In genomic region chr2:64943387-64944150, GRCh38 we compare ENCODE assay signal across 1 cellular context.
TF ChIP-seq lines count a peak whose summit lies in the region.

No MANE protein-coding gene starts in this region.

TF ChIP-seq in HepG2, 621 proteins besides CTCF, POLR2A, EP300 and RAD21 (continued from another document and continues in another):
- TF ChIP-seq, protein P1, sequence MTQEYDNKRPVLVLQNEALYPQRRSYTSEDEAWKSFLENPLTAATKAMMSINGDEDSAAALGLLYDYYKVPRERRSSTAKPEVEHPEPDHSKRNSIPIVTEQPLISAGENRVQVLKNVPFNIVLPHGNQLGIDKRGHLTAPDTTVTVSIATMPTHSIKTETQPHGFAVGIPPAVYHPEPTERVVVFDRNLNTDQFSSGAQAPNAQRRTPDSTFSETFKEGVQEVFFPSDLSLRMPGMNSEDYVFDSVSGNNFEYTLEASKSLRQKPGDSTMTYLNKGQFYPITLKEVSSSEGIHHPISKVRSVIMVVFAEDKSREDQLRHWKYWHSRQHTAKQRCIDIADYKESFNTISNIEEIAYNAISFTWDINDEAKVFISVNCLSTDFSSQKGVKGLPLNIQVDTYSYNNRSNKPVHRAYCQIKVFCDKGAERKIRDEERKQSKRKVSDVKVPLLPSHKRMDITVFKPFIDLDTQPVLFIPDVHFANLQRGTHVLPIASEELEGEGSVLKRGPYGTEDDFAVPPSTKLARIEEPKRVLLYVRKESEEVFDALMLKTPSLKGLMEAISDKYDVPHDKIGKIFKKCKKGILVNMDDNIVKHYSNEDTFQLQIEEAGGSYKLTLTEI (CRISPR knock-in tag; conservative IDR thresholded peaks at IDR 0.05), result no peak
- TF ChIP-seq TFDP1 (CRISPR knock-in tag; IDR thresholded peaks at IDR 0.05; ENCODE audit: borderline replicate concordance), result no peak
- TF ChIP-seq ZBTB46 (CRISPR knock-in tag; IDR thresholded peaks at IDR 0.05; ENCODE audit: borderline replicate concordance), result no peak
- no peak for TF ChIP-seq REXO4 (CRISPR knock-in tag; IDR thresholded peaks at IDR 0.05; ENCODE audit: borderline replicate concordance)
- TF ChIP-seq RARG (CRISPR knock-in tag; IDR thresholded peaks at IDR 0.05; ENCODE audit: low read depth), result no peak
- TF ChIP-seq ZNF773 (CRISPR knock-in tag; IDR thresholded peaks at IDR 0.05; ENCODE audit: borderline replicate concordance), result no peak
- TF ChIP-seq, protein P2, sequence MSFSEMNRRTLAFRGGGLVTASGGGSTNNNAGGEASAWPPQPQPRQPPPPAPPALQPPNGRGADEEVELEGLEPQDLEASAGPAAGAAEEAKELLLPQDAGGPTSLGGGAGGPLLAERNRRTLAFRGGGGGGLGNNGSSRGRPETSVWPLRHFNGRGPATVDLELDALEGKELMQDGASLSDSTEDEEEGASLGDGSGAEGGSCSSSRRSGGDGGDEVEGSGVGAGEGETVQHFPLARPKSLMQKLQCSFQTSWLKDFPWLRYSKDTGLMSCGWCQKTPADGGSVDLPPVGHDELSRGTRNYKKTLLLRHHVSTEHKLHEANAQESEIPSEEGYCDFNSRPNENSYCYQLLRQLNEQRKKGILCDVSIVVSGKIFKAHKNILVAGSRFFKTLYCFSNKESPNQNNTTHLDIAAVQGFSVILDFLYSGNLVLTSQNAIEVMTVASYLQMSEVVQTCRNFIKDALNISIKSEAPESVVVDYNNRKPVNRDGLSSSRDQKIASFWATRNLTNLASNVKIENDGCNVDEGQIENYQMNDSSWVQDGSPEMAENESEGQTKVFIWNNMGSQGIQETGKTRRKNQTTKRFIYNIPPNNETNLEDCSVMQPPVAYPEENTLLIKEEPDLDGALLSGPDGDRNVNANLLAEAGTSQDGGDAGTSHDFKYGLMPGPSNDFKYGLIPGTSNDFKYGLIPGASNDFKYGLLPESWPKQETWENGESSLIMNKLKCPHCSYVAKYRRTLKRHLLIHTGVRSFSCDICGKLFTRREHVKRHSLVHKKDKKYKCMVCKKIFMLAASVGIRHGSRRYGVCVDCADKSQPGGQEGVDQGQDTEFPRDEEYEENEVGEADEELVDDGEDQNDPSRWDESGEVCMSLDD (CRISPR knock-in tag; IDR thresholded peaks at IDR 0.05; ENCODE audit: borderline replicate concordance), result no peak
- no peak for TF ChIP-seq YEATS4 (CRISPR knock-in tag; IDR thresholded peaks at IDR 0.05; ENCODE audit: borderline replicate concordance)
- peak; percentile 93; the same call in 1 of the 2 replicates for TF ChIP-seq ZNF614 (CRISPR knock-in tag; IDR thresholded peaks at IDR 0.05; ENCODE audit: borderline replicate concordance)
- TF ChIP-seq ZHX2 (IDR thresholded peaks at IDR 0.05; ENCODE audit: low read depth), result no peak
- no peak for TF ChIP-seq ZHX2 (CRISPR knock-in tag; IDR thresholded peaks at IDR 0.05; ENCODE audit: borderline replicate concordance)
- TF ChIP-seq PHF8 (CRISPR knock-in tag; IDR thresholded peaks at IDR 0.05), result no peak
- peak; percentile 44 to 60 for TF ChIP-seq MAFK (conservative IDR thresholded peaks at IDR 0.05 in 1 of 2, IDR thresholded peaks at IDR 0.05 in 1 of 2; ENCODE audit: low read length in 2 of 2)
- TF ChIP-seq ZNF646 (CRISPR knock-in tag; IDR thresholded peaks at IDR 0.05), result no peak
- no peak for TF ChIP-seq TEAD2 (CRISPR knock-in tag; IDR thresholded peaks at IDR 0.05)
- no peak for TF ChIP-seq RORA (CRISPR knock-in tag; IDR thresholded peaks at IDR 0.05)
- peak; percentile 13; the same call in 1 of the 2 replicates for TF ChIP-seq ZZZ3 (CRISPR knock-in tag; IDR thresholded peaks at IDR 0.05; ENCODE audit: borderline replicate concordance)
- TF ChIP-seq GMEB1 (CRISPR knock-in tag; IDR thresholded peaks at IDR 0.05; ENCODE audit: borderline replicate concordance), result peak; percentile 33; the same call in 1 of the 2 replicates
- TF ChIP-seq, protein P3, sequence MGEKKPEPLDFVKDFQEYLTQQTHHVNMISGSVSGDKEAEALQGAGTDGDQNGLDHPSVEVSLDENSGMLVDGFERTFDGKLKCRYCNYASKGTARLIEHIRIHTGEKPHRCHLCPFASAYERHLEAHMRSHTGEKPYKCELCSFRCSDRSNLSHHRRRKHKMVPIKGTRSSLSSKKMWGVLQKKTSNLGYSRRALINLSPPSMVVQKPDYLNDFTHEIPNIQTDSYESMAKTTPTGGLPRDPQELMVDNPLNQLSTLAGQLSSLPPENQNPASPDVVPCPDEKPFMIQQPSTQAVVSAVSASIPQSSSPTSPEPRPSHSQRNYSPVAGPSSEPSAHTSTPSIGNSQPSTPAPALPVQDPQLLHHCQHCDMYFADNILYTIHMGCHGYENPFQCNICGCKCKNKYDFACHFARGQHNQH (CRISPR knock-in tag; IDR thresholded peaks at IDR 0.05), result peak; percentile 78
- no peak for TF ChIP-seq ZNF672 (CRISPR knock-in tag; IDR thresholded peaks at IDR 0.05)
- TF ChIP-seq JDP2 (CRISPR knock-in tag; IDR thresholded peaks at IDR 0.05; ENCODE audit: borderline replicate concordance), result no peak
- TF ChIP-seq GABPA (IDR thresholded peaks at IDR 0.05; ENCODE audit: low read depth, low read length), result no peak
- no peak for TF ChIP-seq GABPA (CRISPR knock-in tag; IDR thresholded peaks at IDR 0.05; ENCODE audit: low read depth)
- TF ChIP-seq CREM (IDR thresholded peaks at IDR 0.05), result peak; percentile 50
- TF ChIP-seq CREM (CRISPR knock-in tag; IDR thresholded peaks at IDR 0.05), result no peak
- TF ChIP-seq, protein P4, sequence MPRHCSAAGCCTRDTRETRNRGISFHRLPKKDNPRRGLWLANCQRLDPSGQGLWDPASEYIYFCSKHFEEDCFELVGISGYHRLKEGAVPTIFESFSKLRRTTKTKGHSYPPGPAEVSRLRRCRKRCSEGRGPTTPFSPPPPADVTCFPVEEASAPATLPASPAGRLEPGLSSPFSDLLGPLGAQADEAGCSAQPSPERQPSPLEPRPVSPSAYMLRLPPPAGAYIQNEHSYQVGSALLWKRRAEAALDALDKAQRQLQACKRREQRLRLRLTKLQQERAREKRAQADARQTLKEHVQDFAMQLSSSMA (CRISPR knock-in tag; IDR thresholded peaks at IDR 0.05), result no peak
- no peak for TF ChIP-seq HDAC6 (IDR thresholded peaks at IDR 0.05; ENCODE audit: low read depth, low read length)
- no peak; the same call in 1 of the 2 replicates for TF ChIP-seq HMG20B (CRISPR knock-in tag; conservative IDR thresholded peaks at IDR 0.05)
- no peak for TF ChIP-seq ZNF264 (CRISPR knock-in tag; IDR thresholded peaks at IDR 0.05)
- 0 out of 2 replicates have a peak, but pooled peaks have one; percentile 70 for TF ChIP-seq SNAPC2 (CRISPR knock-in tag; IDR thresholded peaks at IDR 0.05)
- TF ChIP-seq SRSF4 (IDR thresholded peaks at IDR 0.05; ENCODE audit: low read depth, low read length, poor library complexity, severe bottlenecking), result no peak
